ENCODE assay signal across 8 cellular contexts in the genomic region with DNA sequence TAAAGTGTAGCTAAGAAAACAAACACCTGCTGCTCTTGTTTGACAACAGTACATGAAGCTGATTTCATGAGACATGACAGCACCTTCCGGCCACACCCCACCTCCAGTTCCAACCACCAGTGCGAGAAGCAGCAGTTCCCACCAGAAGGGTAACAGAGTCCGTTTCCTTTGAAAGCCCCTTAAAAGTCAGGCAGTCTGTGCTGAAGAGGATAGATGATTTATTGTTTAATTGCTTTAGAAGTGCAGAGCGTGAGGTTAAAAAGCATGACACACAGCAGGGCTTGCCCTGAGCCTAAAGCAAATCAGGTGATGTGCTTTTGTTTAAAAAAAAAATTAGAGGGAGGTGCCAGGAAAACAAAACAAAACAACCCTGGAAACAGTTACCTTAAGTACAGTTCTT.
A peak's percentile ranks its signal among the peaks of the same experiment; 100 is the strongest.
DNase-seq lines count a peak whose midpoint lies in the region; ATAC-seq and FAIRE-seq lines count a peak whose summit lies in the region.

No MANE protein-coding gene starts in this region.

- in situ Hi-C loops in ACHN (cut with HindIII; ENCODE audit: low pct_ligation_motif_present, low pct_unique_long_range_greater_than_20kb, low sequenced_read_pairs): no loop called here

- ATAC-seq in HG03045 (IDR thresholded peaks at IDR 0.05; ENCODE audit: unreplicated experiment): no peak

- FAIRE-seq in GM19239 (lab: Jason Lieb, UNC) (peak; percentile 11), HTR-8/SVneo (lab: Jason Lieb, UNC) (no peak)

- DNase-seq in GM19239 (ENCODE audit: insufficient read length, low spot score): no peak
- peak; percentile 64 for DNase-seq in NCI-H187 treated with DMSO at 0.1 percent for 48 hours (lab: John Stamatoyannopoulos, UW)
- DNase-seq in activated T-cell treated with anti-CD3 and anti-CD28 coated beads for 24 hours (ENCODE audit: low read depth): peak; percentile 43
- DNase-seq in stimulated activated CD4-positive, alpha-beta T cell treated with anti-CD3 and anti-CD28 coated beads, Interleukin-2, amount 100 ng/mL, for 24 hours: peak; percentile 45 to 54
- no peak for DNase-seq in ACHN
- no peak for DNase-seq in HTR-8/SVneo (ENCODE audit: insufficient read length, low spot score)
- DNase-seq in cerebellar nuclear complex (lab: John Stamatoyannopoulos, UW): no peak

Comparison
In these comparisons a context has a peak if more than half of its experiments do, and no peak if none do; other contexts are left out.
1. DNase-seq: peak in NCI-H187 treated with DMSO at 0.1 percent for 48 hours (single experiment), activated T-cell treated with anti-CD3 and anti-CD28 coated beads for 24 hours (single experiment) and stimulated activated CD4-positive, alpha-beta T cell treated with anti-CD3 and anti-CD28 coated beads, Interleukin-2, amount 100 ng/mL, for 24 hours (2 of 2); none in GM19239 (single experiment), ACHN (single experiment), HTR-8/SVneo (single experiment) and cerebellar nuclear complex (0 of 2).